Comparison of ENCODE assay signal across 8 cellular contexts in genomic region chr15:34342737-34343575, GRCh38. TPM values are rescaled to one million over a fixed set of nuclear protein-coding genes. Genes with fewer than 3 reads are reported as not detected.
DNase-seq lines count a peak whose midpoint lies in the region; ATAC-seq and TF ChIP-seq lines count a peak whose summit lies in the region.

Gene NOP10 (minus strand): TSS chr15:34343136. CDS start chr15:34343073, 63 bp downstream.
Gene NUTM1 (plus strand): TSS chr15:34343315. CDS start chr15:34343697, 382 bp downstream.

- 0 out of 2 replicates have a peak, but pooled peaks cover 3% of the 10 kb centered on the region for H3F3A ChIP-seq in OCI-LY1 (ENCODE audit: insufficient read depth, low read length)

- ATAC-seq in GM21515 (IDR thresholded peaks at IDR 0.05; ENCODE audit: unreplicated experiment): peak; percentile 83

- peaks cover 21% of the 10 kb centered on the region for H3K36me3 ChIP-seq in OCI-LY1 (ENCODE audit: insufficient read depth, low read length)
- H3K36me3 ChIP-seq in mucosa of rectum (ENCODE audit: control insufficient read depth in 2 of 2, insufficient read depth in 2 of 2, low read length in 2 of 2): peaks cover 5 to 9% of the 10 kb centered on the region in 2 donors

- peak within 1 kb of the TSS; percentile 79 for H3K4me3 ChIP-seq in OCI-LY1 (ENCODE audit: low read depth, low read length, poor library complexity, severe bottlenecking)
- H3K4me3 ChIP-seq in epithelial cell of proximal tubule (ENCODE audit: low read depth, low read length): peak within 1 kb of the TSS; percentile 99
- H3K4me3 ChIP-seq in mucosa of rectum (ENCODE audit: low read length in 2 of 2): peak within 1 kb of the TSS; percentile 99 to 100

- no peaks in the 10 kb centered on the region for H4K20me1 ChIP-seq in OCI-LY1 (ENCODE audit: insufficient read depth, low read length)

- peaks cover 7% of the 10 kb centered on the region for H3K79me2 ChIP-seq in OCI-LY1 (ENCODE audit: insufficient read depth, low read length)

- H3K9me2 ChIP-seq in OCI-LY1 (ENCODE audit: low read depth, low read length): no peaks in the 10 kb centered on the region

- H3K27me3 ChIP-seq in OCI-LY1 (ENCODE audit: insufficient read depth, low read length) (peaks cover 1% of the 10 kb centered on the region; the same call in 1 of the 2 replicates), mucosa of rectum (ENCODE audit: control insufficient read depth in 2 of 2, insufficient read depth in 2 of 2, low read length in 2 of 2) (no peaks in the 10 kb centered on the region)

- H3K9ac ChIP-seq in OCI-LY1 (ENCODE audit: low read length): peak within 1 kb of the TSS; percentile 80
- H3K9ac ChIP-seq in mucosa of rectum (ENCODE audit: low read depth in 1 of 2, low read length in 2 of 2): peak within 1 kb of the TSS; percentile 93 to 99

- H3K4me1 ChIP-seq in OCI-LY1 (ENCODE audit: insufficient read depth, low read length, severe bottlenecking): peaks cover 14% of the 10 kb centered on the region
- H3K4me1 ChIP-seq in mucosa of rectum (ENCODE audit: control insufficient read depth in 2 of 2, insufficient read depth in 2 of 2, low read length in 2 of 2): peaks cover 0 to 6% of the 10 kb centered on the region in 2 donors

- H3K4me2 ChIP-seq in OCI-LY1 (ENCODE audit: low read length): peak within 1 kb of the TSS; percentile 36

- peak within 1 kb of the TSS; percentile 95; the same call in 1 of the 2 replicates for H2AFZ ChIP-seq in OCI-LY1 (ENCODE audit: low read length)

- H3K27ac ChIP-seq in OCI-LY1 (ENCODE audit: low read depth, low read length, poor library complexity, severe bottlenecking) (peak within 1 kb of the TSS; percentile 37), mucosa of rectum (ENCODE audit: low read depth in 2 of 2, low read length in 2 of 2) (peak within 1 kb of the TSS; percentile 97)

- peak; percentile 93 for TF ChIP-seq CTCF in OCI-LY1 (IDR thresholded peaks at IDR 0.05; ENCODE audit: low read length)
- peak; percentile 91 for TF ChIP-seq CTCF in epithelial cell of proximal tubule (conservative IDR thresholded peaks at IDR 0.05; ENCODE audit: low read depth, low read length)

- H3K9me3 ChIP-seq in OCI-LY1 (ENCODE audit: low read length) (no peaks in the 10 kb centered on the region), mucosa of rectum (ENCODE audit: control insufficient read depth in 2 of 2, low read length in 2 of 2) (no peaks in the 10 kb centered on the region)

- peak; percentile 90 for DNase-seq in DMS114 treated with DMSO at 0.1 percent for 48 hours (lab: John Stamatoyannopoulos, UW; ENCODE audit: unreplicated experiment)
- DNase-seq in HuH-7 (ENCODE audit: low spot score): peak; percentile 59
- peak; percentile 94 for DNase-seq in activated T-cell treated with anti-CD3 and anti-CD28 coated beads for 1 hour (ENCODE audit: low read depth)
- DNase-seq in epithelial cell of proximal tubule (ENCODE audit: low read depth): peak; percentile 77
- DNase-seq in stimulated activated CD8-positive, alpha-beta memory T cell treated with anti-CD3 and anti-CD28 coated beads, Interleukin-4, amount 100 ng/mL, for 4 hours (ENCODE audit: low read depth in 2 of 2, low spot score in 1 of 2): peak; percentile 82 to 96

RNA-seq across cellular contexts. Expression of gene NOP10, which starts in this region (rescaled TPM):
- total RNA-seq in epithelial cell of proximal tubule: 319 TPM in 2 replicates

RNA-seq across cellular contexts. Expression of gene NUTM1, which starts in this region (rescaled TPM):
- total RNA-seq in epithelial cell of proximal tubule: not detected in 2 replicates

Comparison
In these comparisons a context has a peak if more than half of its experiments do, and no peak if none do; other contexts are left out.
1. Peak in every context shown above with its lines: DNase-seq, ATAC-seq, H3K4me3 ChIP-seq and H3K27ac ChIP-seq.